ENCODE assay signal across 9 cellular contexts in the genomic region with DNA sequence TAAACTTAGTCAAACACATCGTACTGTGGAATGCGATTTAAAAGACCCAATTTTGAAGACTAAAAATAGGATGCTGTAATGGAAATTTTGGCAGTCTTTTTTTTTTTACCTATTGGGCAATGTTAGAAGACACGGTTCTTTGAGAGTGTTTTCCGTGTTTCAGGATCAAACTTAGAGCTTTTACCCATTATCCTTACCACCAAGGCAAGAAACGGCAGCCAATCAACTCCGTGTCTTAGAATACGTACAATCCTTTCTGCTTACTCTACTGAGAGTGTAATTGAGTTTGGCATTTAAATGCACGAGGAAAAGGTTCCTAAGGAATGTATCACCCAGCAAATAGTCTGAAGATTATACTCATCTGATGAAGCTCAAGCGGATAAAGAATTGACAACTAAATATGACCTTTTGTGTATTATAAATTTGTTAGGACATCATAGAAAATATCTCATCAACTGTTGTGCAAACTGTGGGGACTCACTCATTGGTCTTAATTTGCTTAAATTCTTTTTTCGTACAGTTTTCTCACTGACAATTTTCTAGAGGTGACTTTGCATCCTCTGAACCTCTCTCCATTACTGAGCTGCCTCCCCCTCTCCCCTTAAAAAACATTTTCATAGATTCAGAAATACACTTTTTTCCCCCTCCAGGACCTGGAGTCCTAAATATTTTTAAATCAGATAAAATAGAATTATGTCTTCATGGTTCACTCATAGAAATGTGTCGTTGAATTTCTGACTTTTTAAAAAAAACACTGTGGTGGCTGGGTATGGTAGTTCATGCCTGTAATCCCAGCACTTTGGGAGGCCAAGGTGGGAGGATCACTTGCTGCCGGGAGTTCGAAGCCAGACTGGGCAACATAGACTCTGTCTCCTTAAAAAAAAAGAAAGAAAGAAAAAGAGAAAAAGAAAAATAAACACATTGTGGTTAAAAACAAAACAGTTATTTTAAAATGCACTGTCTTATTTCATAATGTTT. TPM values are rescaled to one million over a fixed set of nuclear protein-coding genes. Genes with fewer than 3 reads are reported as not detected.
DNase-seq lines count a peak whose midpoint lies in the region; ATAC-seq, FAIRE-seq and TF ChIP-seq lines count a peak whose summit lies in the region.
"Had no signal": no experiment of that assay in that cellular context is flagged by ENCODE, and none has a peak within 500 bp of the region (broad histone marks: within the 10 kb centered on the region; RNA-seq: fewer than 3 reads in every experiment).

No MANE protein-coding gene starts in this region.

- TF ChIP-seq CTCF in MM.1S (IDR thresholded peaks at IDR 0.05; ENCODE audit: low read length) (no peak), adrenal gland (IDR thresholded peaks at IDR 0.05) (peak in 4 of 6 experiments; percentile 8 to 24 (median 14))

- peak overlapping the region; percentile 87 for H3K4me3 ChIP-seq in MM.1S (ENCODE audit: low read length)
- peak overlapping the region in 2 of 4 donors; percentile 75 to 91 for H3K4me3 ChIP-seq in adrenal gland
- peak overlapping the region; percentile 88 to 99 for H3K4me3 ChIP-seq in stomach smooth muscle (ENCODE audit: low read length in 2 of 2)

- no peak for ATAC-seq in HG03135 (IDR thresholded peaks at IDR 0.05; ENCODE audit: unreplicated experiment)

- peaks cover 92% of the 10 kb centered on the region for H3K79me2 ChIP-seq in MM.1S (ENCODE audit: low read length)

- no peaks in the 10 kb centered on the region for H3K9me3 ChIP-seq in MM.1S (replicated peaks; ENCODE audit: insufficient read depth, low read length)
- no peaks in the 10 kb centered on the region for H3K9me3 ChIP-seq in adrenal gland (replicated peaks in 1 of 3)
- no peaks in the 10 kb centered on the region for H3K9me3 ChIP-seq in stomach smooth muscle (ENCODE audit: control insufficient read depth in 2 of 2, low read length in 2 of 2)

- H3F3A ChIP-seq in MM.1S (ENCODE audit: insufficient read depth, low read length): peaks cover 16% of the 10 kb centered on the region

- peak overlapping the region; percentile 63 for H3K4me2 ChIP-seq in MM.1S (ENCODE audit: low read depth, low read length)

- no peaks in the 10 kb centered on the region for H4K20me1 ChIP-seq in MM.1S (ENCODE audit: insufficient read depth, low read length)

- H3K27ac ChIP-seq in MM.1S (ENCODE audit: low read length) (peak overlapping the region; percentile 87; the same call in 1 of the 2 replicates), adrenal gland (peak overlapping the region; percentile 86 to 98 (median 95)), stomach smooth muscle (ENCODE audit: low read length) (peak overlapping the region; percentile 89)

- WGBS in adrenal gland, 4 donors: 16 to 18% (median 16%) methylated on average over 13 of the region's 13 CpGs

- peak overlapping the region; percentile 77 for H2AFZ ChIP-seq in MM.1S (ENCODE audit: low read length)

- DNase-seq in DMS53 (lab: John Stamatoyannopoulos, UW) (peak; percentile 32), DMS53 treated with DMSO at 0.1 percent for 48 hours (lab: John Stamatoyannopoulos, UW; ENCODE audit: unreplicated experiment) (no peak), MM.1S (peak; percentile 43), adrenal gland (peak in 2 of 7 donors; percentile 24 to 32), inferior parietal cortex (ENCODE audit: extremely low spot score) (peak; percentile 49), frontal cortex (ENCODE audit: low spot score in 2 of 2) (no peak)

- H3K4me1 ChIP-seq in MM.1S (ENCODE audit: low read length) (peaks cover 18% of the 10 kb centered on the region), adrenal gland (replicated peaks in 1 of 2) (peaks cover 50 to 70% of the 10 kb centered on the region in 2 donors), stomach smooth muscle (ENCODE audit: control insufficient read depth, insufficient read depth, low read length) (peaks cover 16% of the 10 kb centered on the region)

- intact Hi-C loops in adrenal gland (cut with DNase I): no loop called here

- H3K9ac ChIP-seq in MM.1S (ENCODE audit: low read length) (peak overlapping the region; percentile 82), stomach smooth muscle (ENCODE audit: low read length in 2 of 2) (peak overlapping the region; percentile 90 to 93)

- no peak for FAIRE-seq in frontal cortex (lab: Jason Lieb, UNC)
- FAIRE-seq: endometrium had no signal

- H3K36me3 ChIP-seq in MM.1S (replicated peaks; ENCODE audit: insufficient read depth, low read length) (no peaks in the 10 kb centered on the region; the same call in 1 of the 2 replicates), adrenal gland (replicated peaks in 1 of 2) (peaks cover 0 to 14% of the 10 kb centered on the region in 2 donors), stomach smooth muscle (ENCODE audit: control insufficient read depth in 2 of 2, insufficient read depth in 2 of 2, low read length in 2 of 2) (peaks cover 3% of the 10 kb centered on the region in 2 donors)

- H3K9me2 ChIP-seq in MM.1S (replicated peaks; ENCODE audit: insufficient read depth, low read length): no peaks in the 10 kb centered on the region

- no peaks in the 10 kb centered on the region for H3K27me3 ChIP-seq in MM.1S (replicated peaks; ENCODE audit: insufficient read depth, low read length)
- H3K27me3 ChIP-seq in adrenal gland: no peaks in the 10 kb centered on the region
- no peaks in the 10 kb centered on the region for H3K27me3 ChIP-seq in stomach smooth muscle (ENCODE audit: control insufficient read depth in 1 of 2, insufficient read depth in 2 of 2, low read length in 2 of 2)

- TF ChIP-seq POLR2A in adrenal gland (IDR thresholded peaks at IDR 0.05): peak in 1 of 2 donors; percentile 49

RNA-seq across cellular contexts. Expression of a gene that starts 1.3 kb away (rescaled TPM):
- total RNA-seq in adrenal gland (10 to 100 TPM; 33.3 to 85.6 (median 60.1) TPM), frontal cortex (34.2 TPM)
- 10 to 100 TPM; 11.4 to 27.3 (median 13.9) TPM for polyA plus RNA-seq in adrenal gland

RNA-seq across cellular contexts. Expression of a gene that starts 1.5 kb away (rescaled TPM):
- 10 to 100 TPM; 15.1 to 32.5 (median 27.1) TPM for total RNA-seq in adrenal gland
- 10 to 100 TPM in 1 of 3 donors, 1 to 10 TPM in 2; 6.0 to 44.8 (median 7.2) TPM for polyA plus RNA-seq in adrenal gland
- total RNA-seq in frontal cortex: 22.0 TPM

Comparison
In these comparisons a context has a peak if more than half of its experiments do, and no peak if none do; other contexts are left out.
1. DNase-seq: peak in DMS53 (single experiment), MM.1S (single experiment) and inferior parietal cortex (single experiment); none in DMS53 treated with DMSO at 0.1 percent for 48 hours (single experiment) and frontal cortex (0 of 2).
2. Peak in every context shown above with its lines, with median percentiles within 50 percentile points of each other: H3K27ac ChIP-seq.